In genomic region chr11:124897681-124898680, GRCh38 we compare ENCODE assay signal across 8 cellular contexts. TPM values are rescaled to one million over a fixed set of nuclear protein-coding genes. Genes with fewer than 3 reads are reported as not detected.
DNase-seq lines count a peak whose midpoint lies in the region; ATAC-seq, FAIRE-seq and TF ChIP-seq lines count a peak whose summit lies in the region.

Gene ROBO4 (minus strand): TSS chr11:124897865. CDS start chr11:124897795, 70 bp downstream.

- intact Hi-C loops in MCF 10A (cut with micrococcal nuclease): loop anchor here (1.0 to 2.0 kb wide), 4 partner anchors 22 to 185 kb away; partner anchors contain the start of gene CCDC15
- intact Hi-C loops in kidney (cut with DNase I): no loop called here

- FAIRE-seq in kidney (lab: Jason Lieb, UNC): no peak

- H3K4me3 ChIP-seq in HFF-Myc (replicated peaks; ENCODE audit: low read depth, low read length) (no peak within 1 kb of the TSS), kidney (ENCODE audit: low read length in 2 of 2) (peak within 1 kb of the TSS; percentile 57 to 63)

- DNase-seq in HFF-Myc (ENCODE audit: extremely low read depth, low read depth): peak; percentile 82
- DNase-seq in MCF 10A (ENCODE audit: unreplicated experiment): peak; percentile 94
- DNase-seq in kidney: no peak
- DNase-seq in T-helper 1 cell: no peak
- no peak for DNase-seq in iPS-NIHi11 (ENCODE audit: low spot score)

- H3K9ac ChIP-seq in kidney (ENCODE audit: low read length in 2 of 2): peak within 1 kb of the TSS; percentile 17 to 58

- peaks cover 5% of the 10 kb centered on the region for H3K36me3 Mint-ChIP-seq in MCF 10A (ENCODE audit: insufficient read depth, unreplicated experiment)

- H3K4me1 ChIP-seq in kidney (ENCODE audit: control insufficient read depth in 1 of 2, insufficient read depth in 1 of 2, low read depth in 1 of 2, low read length in 2 of 2): peaks cover 3 to 17% of the 10 kb centered on the region in 2 donors

- no peaks in the 10 kb centered on the region for H3K36me3 ChIP-seq in kidney (ENCODE audit: control insufficient read depth in 1 of 2, insufficient read depth in 2 of 2, low read length in 2 of 2)

- ATAC-seq in GM21529 (IDR thresholded peaks at IDR 0.05; ENCODE audit: unreplicated experiment) (no peak), HG03432 (IDR thresholded peaks at IDR 0.05; ENCODE audit: unreplicated experiment) (no peak)

- H3K27ac ChIP-seq in kidney (ENCODE audit: low read depth in 2 of 2, low read length in 2 of 2): peak within 1 kb of the TSS; percentile 67 to 77

- BruUV-seq in MCF 10A (replicated peaks; lab: Mats Ljungman, UMichigan): TSS peak; percentile 87

- peak within 1 kb of the TSS; percentile 92 for H3K27ac Mint-ChIP-seq in MCF 10A (ENCODE audit: low read depth, unreplicated experiment)

- H3K4me3 Mint-ChIP-seq in MCF 10A (ENCODE audit: unreplicated experiment): peak within 1 kb of the TSS; percentile 22

- TF ChIP-seq CTCF in HFF-Myc (IDR thresholded peaks at IDR 0.05; ENCODE audit: low read depth, low read length, missing control alignments): peak; percentile 47
- TF ChIP-seq CTCF in MCF 10A (IDR thresholded peaks at IDR 0.05; ENCODE audit: unreplicated experiment): no peak
- TF ChIP-seq CTCF in kidney (IDR thresholded peaks at IDR 0.05; ENCODE audit: borderline replicate concordance, extremely low read depth, insufficient read depth): no peak
- no peak for TF ChIP-seq CTCF in subcutaneous adipose tissue (IDR thresholded peaks at IDR 0.05; ENCODE audit: low read depth)

- CTCF ChIA-PET in MCF 10A (lab: Yijun Ruan, JAX): interaction anchor here (0.6 to 3.7 kb wide), 10 partner anchors 11 to 1373 kb away, joined by 3 to 18 read pairs (median 3); partner anchors contain the start of gene ROBO3

- H3K9me3 Mint-ChIP-seq in MCF 10A (ENCODE audit: unreplicated experiment): no peaks in the 10 kb centered on the region

- no peaks in the 10 kb centered on the region for H3K27me3 Mint-ChIP-seq in MCF 10A (ENCODE audit: insufficient read depth, unreplicated experiment)

- POLR2A ChIA-PET in MCF 10A (lab: Yijun Ruan, JAX): interaction anchor here (0.6 to 6.1 kb wide), 12 partner anchors 11 to 677 kb away, joined by 3 to 43 read pairs (median 4); partner anchors contain the start of genes CCDC15, HEPN1 and MSANTD2

- peaks cover 59% of the 10 kb centered on the region for H3K4me1 Mint-ChIP-seq in MCF 10A (ENCODE audit: insufficient read depth, unreplicated experiment)

- no peaks in the 10 kb centered on the region for H3K9me3 ChIP-seq in kidney (ENCODE audit: control insufficient read depth in 1 of 2, low read length in 2 of 2)

RNA-seq across cellular contexts. Expression of gene ROBO4, which starts in this region (rescaled TPM):
- total RNA-seq in MCF 10A (2022) (10.6 and 14.2 TPM in 2 replicates), kidney (29.5 TPM), subcutaneous adipose tissue (100 to 1,000 TPM in 1 of 4 donors, 10 to 100 TPM in 3; 17.5 to 152 (median 21.0) TPM)
- 12.8 TPM for polyA plus RNA-seq in kidney (ENCODE audit: insufficient read depth, low read depth, low replicate concordance)

Comparison
In these comparisons a context has a peak if more than half of its experiments do, and no peak if none do; other contexts are left out.
1. DNase-seq: peak in HFF-Myc (single experiment) and MCF 10A (single experiment); none in kidney (single experiment), T-helper 1 cell (0 of 5) and iPS-NIHi11 (single experiment).